In genomic region chr2:159897720-159898119, GRCh38 we compare ENCODE assay signal across 18 cellular contexts. TPM values are rescaled to one million over a fixed set of nuclear protein-coding genes. Genes with fewer than 3 reads are reported as not detected.
DNase-seq lines count a peak whose midpoint lies in the region; ATAC-seq and TF ChIP-seq lines count a peak whose summit lies in the region.
"Had no signal": no experiment of that assay in that cellular context is flagged by ENCODE, and none has a peak within 500 bp of the region (broad histone marks: within the 10 kb centered on the region; RNA-seq: fewer than 3 reads in every experiment).

No MANE protein-coding gene starts in this region.

- H3K4me1 ChIP-seq in OCI-LY3 (ENCODE audit: low read length), result peaks cover 98% of the 10 kb centered on the region
- H3K4me1 ChIP-seq in hepatocyte (ENCODE audit: insufficient read depth), result peaks cover 14% of the 10 kb centered on the region
- no peaks in the 10 kb centered on the region for H3K4me1 ChIP-seq in upper lobe of right lung

- whole genome bisulfite sequencing in hepatocyte (ENCODE audit: low lambda C conversion rate, missing lambda C conversion rate), result 91% methylated on average over 5 of the region's 5 CpGs

- ATAC-seq in upper lobe of right lung (no peak), GM21576 (IDR thresholded peaks at IDR 0.05; ENCODE audit: unreplicated experiment) (no peak)
- ATAC-seq: CD8-positive, alpha-beta T cell; HepG2 had no signal

- H3K36me3 Mint-ChIP-seq in activated CD4-positive, alpha-beta memory T cell treated with anti-CD3 and anti-CD28 coated beads for 36 hours, result peaks cover 69% of the 10 kb centered on the region
- peaks cover 31% of the 10 kb centered on the region for H3K36me3 Mint-ChIP-seq in activated CD4-positive, alpha-beta memory T cell treated with anti-CD3 and anti-CD28 coated beads, Interleukin-2, amount 10 ng/mL, durations not matched to agents 7 days and 5 days (ENCODE audit: low read depth)

- TF ChIP-seq CTCF in OCI-LY3 (IDR thresholded peaks at IDR 0.05; ENCODE audit: low read depth, low read length), result no peak
- TF ChIP-seq CTCF in hepatocyte (IDR thresholded peaks at IDR 0.05; ENCODE audit: poor library complexity), result no peak
- no peak for TF ChIP-seq CTCF in upper lobe of right lung (IDR thresholded peaks at IDR 0.05)

- no peaks in the 10 kb centered on the region for H3K27me3 Mint-ChIP-seq in activated CD4-positive, alpha-beta memory T cell treated with anti-CD3 and anti-CD28 coated beads for 36 hours
- H3K27me3 Mint-ChIP-seq in activated CD4-positive, alpha-beta memory T cell treated with anti-CD3 and anti-CD28 coated beads, Interleukin-2, amount 10 ng/mL, durations not matched to agents 7 days and 5 days, result no peaks in the 10 kb centered on the region
- H3K27me3 Mint-ChIP-seq: B cell had no signal

- H3K4me1 Mint-ChIP-seq in activated CD4-positive, alpha-beta memory T cell treated with anti-CD3 and anti-CD28 coated beads for 36 hours (ENCODE audit: low read depth), result peaks cover 93% of the 10 kb centered on the region
- H3K4me1 Mint-ChIP-seq in activated CD4-positive, alpha-beta memory T cell treated with anti-CD3 and anti-CD28 coated beads, Interleukin-2, amount 10 ng/mL, durations not matched to agents 7 days and 5 days, result peaks cover 35% of the 10 kb centered on the region

- H3K9ac ChIP-seq in OCI-LY3 (ENCODE audit: low read length), result peak overlapping the region; percentile 68; the same call in 1 of the 2 replicates
- H3K9ac ChIP-seq: BLaER1 treated with 17β-estradiol and CSF1 and Interleukin-3, amounts not matched to agents 10 nM and 100 nM; GM23248 had no signal

- intact Hi-C loops in activated CD4-positive, alpha-beta memory T cell treated with anti-CD3 and anti-CD28 coated beads for 36 hours (cut with micrococcal nuclease), result loop anchor here (5.0 to 10.0 kb wide), 2 partner anchors 325 to 1267 kb away; partner anchors contain the start of gene TANK
- intact Hi-C loops in upper lobe of right lung (cut with DNase I), result no loop called here

- no peak for DNase-seq in activated CD4-positive, alpha-beta memory T cell treated with anti-CD3 and anti-CD28 coated beads for 36 hours
- DNase-seq in activated CD4-positive, alpha-beta memory T cell treated with anti-CD3 and anti-CD28 coated beads, Interleukin-2, amount 10 ng/mL, durations not matched to agents 7 days and 5 days, result no peak
- DNase-seq in hepatocyte (ENCODE audit: low spot score), result no peak
- no peak for DNase-seq in upper lobe of right lung
- DNase-seq in GM19240 (ENCODE audit: insufficient read length, low spot score), result no peak
- DNase-seq: Calu3; CD8-positive, alpha-beta T cell; DMS79 treated with DMSO at 0.1 percent for 48 hours; GF-D8; GM23248 had no signal

- H3K36me3 ChIP-seq in OCI-LY3 (replicated peaks; ENCODE audit: low read depth, low read length) (peaks cover 52% of the 10 kb centered on the region), hepatocyte (replicated peaks; ENCODE audit: insufficient read depth, low read depth) (no peaks in the 10 kb centered on the region), upper lobe of right lung (no peaks in the 10 kb centered on the region)
- H3K36me3 ChIP-seq: HAP-1 had no signal

- H4K20me1 ChIP-seq in OCI-LY3 (ENCODE audit: insufficient read depth, low read length), result no peaks in the 10 kb centered on the region
- no peaks in the 10 kb centered on the region for H4K20me1 ChIP-seq in hepatocyte (ENCODE audit: insufficient read depth, poor library complexity, severe bottlenecking)

- POLR2A ChIA-PET in activated CD4-positive, alpha-beta memory T cell treated with anti-CD3 and anti-CD28 coated beads for 36 hours (lab: Charles Lee), result interaction anchor here (4.2 kb wide), 1 partner anchor 8 kb away, joined by 37 read pairs; the partner anchor contains the start of gene LY75
- POLR2A ChIA-PET in activated CD4-positive, alpha-beta memory T cell treated with anti-CD3 and anti-CD28 coated beads, Interleukin-2, amount 10 ng/mL, durations not matched to agents 7 days and 5 days (lab: Charles Lee), result interaction anchor here (0.6 kb wide), 1 partner anchor 148 kb away, joined by 3 read pairs; no protein-coding TSS in a partner anchor

- peak overlapping the region; percentile 97 for H3K27ac ChIP-seq in OCI-LY3 (ENCODE audit: low read length)
- H3K27ac ChIP-seq in hepatocyte, result peak overlapping the region; percentile 62
- no peak overlapping the region for H3K27ac ChIP-seq in upper lobe of right lung
- H3K27ac ChIP-seq: BLaER1 treated with 17β-estradiol and CSF1 and Interleukin-3, amounts not matched to agents 10 nM and 100 nM; GM23248 had no signal

- H2AFZ ChIP-seq in OCI-LY3 (ENCODE audit: low read depth, low read length) (no peak overlapping the region), hepatocyte (no peak overlapping the region)
- H2AFZ ChIP-seq: GM23248 had no signal

- peak overlapping the region; percentile 44 for H3K4me3 Mint-ChIP-seq in activated CD4-positive, alpha-beta memory T cell treated with anti-CD3 and anti-CD28 coated beads for 36 hours
- H3K4me3 Mint-ChIP-seq in activated CD4-positive, alpha-beta memory T cell treated with anti-CD3 and anti-CD28 coated beads, Interleukin-2, amount 10 ng/mL, durations not matched to agents 7 days and 5 days, result no peak overlapping the region
- H3K4me3 Mint-ChIP-seq: B cell; CD8-positive, alpha-beta T cell had no signal

- H3K9me3 Mint-ChIP-seq in activated CD4-positive, alpha-beta memory T cell treated with anti-CD3 and anti-CD28 coated beads for 36 hours, result no peaks in the 10 kb centered on the region
- H3K9me3 Mint-ChIP-seq in activated CD4-positive, alpha-beta memory T cell treated with anti-CD3 and anti-CD28 coated beads, Interleukin-2, amount 10 ng/mL, durations not matched to agents 7 days and 5 days, result no peaks in the 10 kb centered on the region
- H3K9me3 Mint-ChIP-seq: CD8-positive, alpha-beta T cell had no signal

- no peaks in the 10 kb centered on the region for H3K27me3 ChIP-seq in OCI-LY3 (ENCODE audit: low read depth, low read length)
- no peaks in the 10 kb centered on the region for H3K27me3 ChIP-seq in hepatocyte
- no peaks in the 10 kb centered on the region for H3K27me3 ChIP-seq in upper lobe of right lung
- H3K27me3 ChIP-seq: BLaER1 treated with 17β-estradiol and CSF1 and Interleukin-3, amounts not matched to agents 10 nM and 100 nM had no signal

- H3K27ac Mint-ChIP-seq in activated CD4-positive, alpha-beta memory T cell treated with anti-CD3 and anti-CD28 coated beads for 36 hours, result peak overlapping the region; percentile 29
- H3K27ac Mint-ChIP-seq in activated CD4-positive, alpha-beta memory T cell treated with anti-CD3 and anti-CD28 coated beads, Interleukin-2, amount 10 ng/mL, durations not matched to agents 7 days and 5 days, result no peak overlapping the region
- H3K27ac Mint-ChIP-seq: CD8-positive, alpha-beta T cell had no signal

- H3K4me3 ChIP-seq in OCI-LY3 (ENCODE audit: low read length) (peak overlapping the region; percentile 51; the same call in 1 of the 2 replicates), hepatocyte (no peak overlapping the region), upper lobe of right lung (no peak overlapping the region)
- H3K4me3 ChIP-seq: BLaER1 treated with 17β-estradiol and CSF1 and Interleukin-3, amounts not matched to agents 10 nM and 100 nM; GM23248; HAP-1 had no signal

- H3K9me3 ChIP-seq in OCI-LY3 (ENCODE audit: insufficient read depth, low read length) (no peaks in the 10 kb centered on the region), hepatocyte (ENCODE audit: low read depth) (no peaks in the 10 kb centered on the region), upper lobe of right lung (no peaks in the 10 kb centered on the region)
- H3K9me3 ChIP-seq: BLaER1 treated with 17β-estradiol and CSF1 and Interleukin-3, amounts not matched to agents 10 nM and 100 nM; HAP-1 had no signal

- H3K79me2 ChIP-seq in OCI-LY3 (ENCODE audit: low read length) (peaks cover 87% of the 10 kb centered on the region), hepatocyte (no peaks in the 10 kb centered on the region)

- H3K4me2 ChIP-seq in OCI-LY3 (ENCODE audit: low read length), result peak overlapping the region; percentile 85
- no peak overlapping the region for H3K4me2 ChIP-seq in hepatocyte
- H3K4me2 ChIP-seq: BLaER1 treated with 17β-estradiol and CSF1 and Interleukin-3, amounts not matched to agents 10 nM and 100 nM had no signal

- CTCF ChIA-PET in activated CD4-positive, alpha-beta memory T cell treated with anti-CD3 and anti-CD28 coated beads for 36 hours (lab: Charles Lee), result no interaction called here
- CTCF ChIA-PET in activated CD4-positive, alpha-beta memory T cell treated with anti-CD3 and anti-CD28 coated beads, Interleukin-2, amount 10 ng/mL, durations not matched to agents 7 days and 5 days (lab: Charles Lee), result interaction anchor here (0.9 kb wide), 1 partner anchor 10 kb away, joined by 4 read pairs; no protein-coding TSS in a partner anchor

- H3K9me2 ChIP-seq in hepatocyte (replicated peaks; ENCODE audit: insufficient read depth), result no peaks in the 10 kb centered on the region

RNA-seq across cellular contexts. Expression of gene LY75, which starts 6.8 kb away (rescaled TPM):
- 10 to 100 TPM; 65.0 to 66.5 TPM for total RNA-seq in activated CD4-positive, alpha-beta memory T cell treated with anti-CD3 and anti-CD28 coated beads for 36 hours
- 10 to 100 TPM; 22.7 to 23.5 TPM for total RNA-seq in activated CD4-positive, alpha-beta memory T cell treated with anti-CD3 and anti-CD28 coated beads, Interleukin-2, amount 10 ng/mL, durations not matched to agents 7 days and 5 days
- total RNA-seq in hepatocyte (16.2 and 17.7 TPM in 2 replicates), upper lobe of right lung (9.4 TPM)
- polyA plus RNA-seq in hepatocyte, result 4.2 and 8.1 TPM in 2 replicates
- total RNA-seq: A172, H4, HepG2 had no signal
- polyA plus RNA-seq: HepG2 had no signal
